In genomic region chr16:14636179-14636950, GRCh38 we compare ENCODE assay signal across 14 cellular contexts. TPM values are rescaled to one million over a fixed set of nuclear protein-coding genes. Genes with fewer than 3 reads are reported as not detected.
A peak's percentile ranks its signal among the peaks of the same experiment; 100 is the strongest.
DNase-seq lines count a peak whose midpoint lies in the region; ATAC-seq, FAIRE-seq and TF ChIP-seq lines count a peak whose summit lies in the region.
"Not testable (repeated sequence)": the region's sequence is repeated elsewhere in the genome, so short reads cannot be mapped to it uniquely, and the experiment has no call there.
"Had no signal": no experiment of that assay in that cellular context is flagged by ENCODE, and none has a peak within 500 bp of the region (broad histone marks: within the 10 kb centered on the region; RNA-seq: fewer than 3 reads in every experiment).

No MANE protein-coding gene starts in this region.

- H3K4me3 ChIP-seq in GM23338 (peak overlapping the region; percentile 78), Peyer's patch (peak overlapping the region in 2 of 4 donors; percentile 20 to 34), endodermal cell (ENCODE audit: low read length) (peak overlapping the region; percentile 57)
- not testable (repeated sequence) for H3K4me3 ChIP-seq in kidney epithelial cell (ENCODE audit: low read depth, low read length); small intestine (ENCODE audit: low read depth in 1 of 2, low read length in 2 of 2)

- H3K4me2 ChIP-seq in GM23338 = peak overlapping the region; percentile 90

- not testable (repeated sequence) for FAIRE-seq in small intestine (lab: Jason Lieb, UNC)

- ATAC-seq in GM23338; activated T-helper 17 cell treated with anti-CD3 and anti-CD28 coated beads, Interleukin-2, amount 50 U/mL, for 72 hours (replicated peaks); naive B cell (ENCODE audit: low read depth in 2 of 2): not testable (repeated sequence)

- not testable (repeated sequence) for H3K9me3 Mint-ChIP-seq in GM23338; activated T-helper 17 cell treated with anti-CD3 and anti-CD28 coated beads, Interleukin-2, amount 50 U/mL, for 72 hours; endodermal cell; naive B cell

- not testable (repeated sequence) for H3K9me3 ChIP-seq in Peyer's patch; endodermal cell (ENCODE audit: control insufficient read depth, low read length); small intestine (ENCODE audit: control insufficient read depth, low read depth)

- DNase-seq in GM23338 (ENCODE audit: low spot score) (peak; percentile 35), Peyer's patch (peak in 1 of 3 donors; percentile 68), kidney epithelial cell (ENCODE audit: low read depth) (peak; percentile 7), small intestine (peak; percentile 71)
- not testable (repeated sequence) for DNase-seq in endodermal cell, naive B cell

- H3K4me1 Mint-ChIP-seq in GM23338 (peaks cover 53% of the 10 kb centered on the region), endodermal cell (peaks cover 44% of the 10 kb centered on the region), naive B cell (peaks cover 30 to 65% (median 39%) of the 10 kb centered on the region in 3 donors)
- peaks cover 11% of the 10 kb centered on the region for H3K4me1 Mint-ChIP-seq in activated T-helper 17 cell treated with anti-CD3 and anti-CD28 coated beads, Interleukin-2, amount 50 U/mL, for 72 hours

- H3K79me2 ChIP-seq in GM23338 (replicated peaks; ENCODE audit: insufficient read depth) = peaks cover 70% of the 10 kb centered on the region

- H3K27me3 Mint-ChIP-seq in GM23338 (ENCODE audit: insufficient read depth, low read depth, poor library complexity); activated T-helper 17 cell treated with anti-CD3 and anti-CD28 coated beads, Interleukin-2, amount 50 U/mL, for 72 hours; endodermal cell (ENCODE audit: insufficient read depth); naive B cell: not testable (repeated sequence)

- TF ChIP-seq POLR2A in Peyer's patch (IDR thresholded peaks at IDR 0.05) = peak; percentile 55 to 89

- H4K20me1 ChIP-seq in GM23338 (replicated peaks; ENCODE audit: insufficient read depth) = peaks cover 19% of the 10 kb centered on the region

- H3K4me3 Mint-ChIP-seq in GM23338 (peak overlapping the region; percentile 57), endodermal cell (peak overlapping the region; percentile 36), naive B cell (peak overlapping the region in 2 of 8 donors; percentile 30 to 48)
- H3K4me3 Mint-ChIP-seq in activated T-helper 17 cell treated with anti-CD3 and anti-CD28 coated beads, Interleukin-2, amount 50 U/mL, for 72 hours = not testable (repeated sequence)

- H3K9ac ChIP-seq in endodermal cell (ENCODE audit: extremely low read depth, low read length, poor library complexity, severe bottlenecking) = not testable (repeated sequence)

- H3K9me2 ChIP-seq in GM23338 (ENCODE audit: insufficient read depth) = not testable (repeated sequence)

- H2AFZ ChIP-seq in GM23338 = not testable (repeated sequence)

- not testable (repeated sequence) for TF ChIP-seq CTCF in GM23338 (conservative IDR thresholded peaks at IDR 0.05; ENCODE audit: low read depth in 2 of 2); Peyer's patch (IDR thresholded peaks at IDR 0.05); endodermal cell (conservative IDR thresholded peaks at IDR 0.05); kidney epithelial cell (IDR thresholded peaks at IDR 0.05; ENCODE audit: insufficient read depth, low read length, poor library complexity, severe bottlenecking)

- H3K27ac Mint-ChIP-seq in GM23338 (peak overlapping the region; percentile 97), endodermal cell (peak overlapping the region; percentile 94), naive B cell (peak overlapping the region in 4 of 6 donors; percentile 16 to 84 (median 60))
- peak overlapping the region; percentile 37 for H3K27ac Mint-ChIP-seq in activated T-helper 17 cell treated with anti-CD3 and anti-CD28 coated beads, Interleukin-2, amount 50 U/mL, for 72 hours

- 34% methylated on average over 2 to 13 of the region's 17 CpGs for WGBS in endodermal cell (ENCODE audit: insufficient coverage in 1 of 2, insufficient read length in 1 of 2), 2 experiments
- WGBS in small intestine, 3 donors = 22 to 46% (median 34%) methylated on average over 17 of the region's 17 CpGs

- H3K27ac ChIP-seq in GM23338 (ENCODE audit: low read depth) = peak overlapping the region; percentile 99
- H3K27ac ChIP-seq in Peyer's patch = peak overlapping the region in 3 of 4 donors; percentile 59 to 98 (median 96)
- peak overlapping the region; percentile 43 for H3K27ac ChIP-seq in endodermal cell (ENCODE audit: low read depth, low read length)
- H3K27ac ChIP-seq in small intestine (ENCODE audit: low read depth in 1 of 2, low read length in 1 of 2) = peak overlapping the region; percentile 57 to 100

- H3K36me3 Mint-ChIP-seq in GM23338 (ENCODE audit: low read depth) = peaks cover 50% of the 10 kb centered on the region
- H3K36me3 Mint-ChIP-seq in activated T-helper 17 cell treated with anti-CD3 and anti-CD28 coated beads, Interleukin-2, amount 50 U/mL, for 72 hours (ENCODE audit: low read depth) = peaks cover 74% of the 10 kb centered on the region
- peaks cover 45% of the 10 kb centered on the region for H3K36me3 Mint-ChIP-seq in endodermal cell (ENCODE audit: low read depth)
- H3K36me3 Mint-ChIP-seq in naive B cell = not testable (repeated sequence)

- H3F3A ChIP-seq in GM23338 (replicated peaks; ENCODE audit: low read depth) = peaks cover 18% of the 10 kb centered on the region

- H3K36me3 ChIP-seq in GM23338 (ENCODE audit: insufficient read depth); kidney epithelial cell (ENCODE audit: control insufficient read depth, insufficient read depth, low read length); small intestine (ENCODE audit: control insufficient read depth in 2 of 2, insufficient read depth in 2 of 2, low read length in 2 of 2): not testable (repeated sequence)
- H3K36me3 ChIP-seq in Peyer's patch = peaks cover 0 to 16% (median 0%) of the 10 kb centered on the region in 3 donors
- H3K36me3 ChIP-seq in endodermal cell (ENCODE audit: control insufficient read depth, insufficient read depth, low read length) = peaks cover 48% of the 10 kb centered on the region

- peaks cover 36% of the 10 kb centered on the region for H3K4me1 ChIP-seq in GM23338 (ENCODE audit: insufficient read depth)
- H3K4me1 ChIP-seq in Peyer's patch = peaks cover 9 to 47% (median 12%) of the 10 kb centered on the region in 4 donors
- H3K4me1 ChIP-seq in endodermal cell (ENCODE audit: control insufficient read depth, insufficient read depth, low read length) = peaks cover 11% of the 10 kb centered on the region
- peaks cover 12 to 19% of the 10 kb centered on the region in 2 donors for H3K4me1 ChIP-seq in small intestine (ENCODE audit: control insufficient read depth in 2 of 2, insufficient read depth in 1 of 2, low read depth in 1 of 2, low read length in 1 of 2)

- not testable (repeated sequence) for H3K27me3 ChIP-seq in GM23338 (ENCODE audit: insufficient read depth); Peyer's patch; endodermal cell (ENCODE audit: control insufficient read depth, insufficient read depth, low read length, poor library complexity, severe bottlenecking); kidney epithelial cell (ENCODE audit: control insufficient read depth, insufficient read depth, low read length); small intestine (ENCODE audit: control insufficient read depth in 2 of 2, insufficient read depth in 2 of 2, low read length in 2 of 2)

RNA-seq across cellular contexts. Expression of gene BFAR, which starts 3.6 kb away (rescaled TPM):
- total RNA-seq in GM23338 (2014; rRNA removed; shearing (Covaris generic)) = 82.5 and 126 TPM in 2 replicates
- polyA plus RNA-seq in GM23338 (2016; fragmentation: Nextera tagmentation; extraction: Ambion mirVana) (54.3 and 54.4 TPM in 2 replicates), naive B cell (ENCODE audit: low read depth in 6 of 6) (10 to 100 TPM; 29.0 to 46.6 (median 40.4) TPM), small intestine (10 to 100 TPM; 38.9 to 45.1 (median 42.3) TPM)
- total RNA-seq in Peyer's patch (10 to 100 TPM; 58.6 to 77.2 (median 65.6) TPM), endodermal cell (10 to 100 TPM; 60.1 to 73.3 TPM), kidney epithelial cell (102 and 111 TPM in 2 replicates)
- total RNA-seq in activated T-helper 17 cell treated with anti-CD3 and anti-CD28 coated beads, Interleukin-2, amount 50 U/mL, for 72 hours = 10 to 100 TPM; 41.4 to 62.2 TPM
- 59.2 TPM for polyA plus RNA-seq in endodermal cell (2013, experiment 1 of 2)
- polyA plus RNA-seq in endodermal cell (2013, experiment 2 of 2) = 54.5 TPM

RNA-seq across cellular contexts. Expression of gene PARN, which starts 6.3 kb away (rescaled TPM):
- 43.8 and 61.3 TPM in 2 replicates for total RNA-seq in GM23338 (2014; rRNA removed; shearing (Covaris generic))
- polyA plus RNA-seq in GM23338 (2016; fragmentation: Nextera tagmentation; extraction: Ambion mirVana) (32.5 and 34.3 TPM in 2 replicates), naive B cell (ENCODE audit: low read depth in 6 of 6) (10 to 100 TPM; 43.7 to 64.7 (median 55.4) TPM), small intestine (10 to 100 TPM; 11.1 to 16.3 (median 15.2) TPM)
- total RNA-seq in Peyer's patch (10 to 100 TPM; 36.6 to 66.8 (median 53.5) TPM), endodermal cell (10 to 100 TPM; 43.7 to 45.7 TPM), kidney epithelial cell (25.5 and 28.0 TPM in 2 replicates)
- 10 to 100 TPM; 28.0 to 46.3 TPM for total RNA-seq in activated T-helper 17 cell treated with anti-CD3 and anti-CD28 coated beads, Interleukin-2, amount 50 U/mL, for 72 hours
- 29.8 TPM for polyA plus RNA-seq in endodermal cell (2013, experiment 1 of 2)
- polyA plus RNA-seq in endodermal cell (2013, experiment 2 of 2) = 27.5 TPM

RNA-seq across cellular contexts. Expression of gene PLA2G10, which starts 57.7 kb away (rescaled TPM):
- 0.19 and 0.94 TPM in 2 replicates for total RNA-seq in GM23338 (2014; rRNA removed; shearing (Covaris generic))
- 1.2 and 2.2 TPM in 2 replicates for polyA plus RNA-seq in GM23338 (2016; fragmentation: Nextera tagmentation; extraction: Ambion mirVana)
- 10 to 100 TPM in 2 of 4 donors, 1 to 10 TPM in 2; 5.8 to 15.7 (median 10.7) TPM for total RNA-seq in Peyer's patch
- not detected for total RNA-seq in activated T-helper 17 cell treated with anti-CD3 and anti-CD28 coated beads, Interleukin-2, amount 50 U/mL, for 72 hours
- total RNA-seq in endodermal cell = under 1 TPM; 0.53 to 0.64 TPM
- polyA plus RNA-seq in endodermal cell (2013, experiment 1 of 2) = not detected
- polyA plus RNA-seq in endodermal cell (2013, experiment 2 of 2) = not detected
- total RNA-seq in kidney epithelial cell = not detected in 2 replicates
- not detected for polyA plus RNA-seq in naive B cell (ENCODE audit: low read depth in 6 of 6)
- 1 to 10 TPM; 5.7 to 8.0 (median 6.9) TPM for polyA plus RNA-seq in small intestine
- total RNA-seq: activated CD4-positive, alpha-beta memory T cell treated with anti-CD3 and anti-CD28 coated beads, Interleukin-2, amount 10 ng/mL, durations not matched to agents 7 days and 5 days; activated naive CD4-positive, alpha-beta T cell treated with anti-CD3 and anti-CD28 coated beads, Interleukin-2, amount 50 U/mL, for 72 hours; activated T-cell treated with anti-CD3 and anti-CD28 coated beads, Interleukin-2, amount 50 U/mL, for 4 hours; endothelial cell of umbilical vein; left ventricle myocardium superior; T-helper 1 cell treated with Interleukin-12 subunit alpha and Interleukin-12 subunit beta and Interleukin-4 antibody, amounts not matched to agents 30 ng/mL and 1 ng/mL, for 36 hours; temporal lobe had no signal

Comparison
In these comparisons a context has a peak if more than half of its experiments do, and no peak if none do; other contexts are left out.
1. H3K27ac ChIP-seq: peak in every context shown above with its lines; median percentile 99 in GM23338; 96 in Peyer's patch; 78 in small intestine; 43 in endodermal cell.
2. H3K27ac Mint-ChIP-seq: peak in every context shown above with its lines; median percentile 97 in GM23338; 94 in endodermal cell; 60 in naive B cell; 37 in activated T-helper 17 cell treated with anti-CD3 and anti-CD28 coated beads, Interleukin-2, amount 50 U/mL, for 72 hours.